ENCODE assay signal across 1 cellular context in the genomic region with DNA sequence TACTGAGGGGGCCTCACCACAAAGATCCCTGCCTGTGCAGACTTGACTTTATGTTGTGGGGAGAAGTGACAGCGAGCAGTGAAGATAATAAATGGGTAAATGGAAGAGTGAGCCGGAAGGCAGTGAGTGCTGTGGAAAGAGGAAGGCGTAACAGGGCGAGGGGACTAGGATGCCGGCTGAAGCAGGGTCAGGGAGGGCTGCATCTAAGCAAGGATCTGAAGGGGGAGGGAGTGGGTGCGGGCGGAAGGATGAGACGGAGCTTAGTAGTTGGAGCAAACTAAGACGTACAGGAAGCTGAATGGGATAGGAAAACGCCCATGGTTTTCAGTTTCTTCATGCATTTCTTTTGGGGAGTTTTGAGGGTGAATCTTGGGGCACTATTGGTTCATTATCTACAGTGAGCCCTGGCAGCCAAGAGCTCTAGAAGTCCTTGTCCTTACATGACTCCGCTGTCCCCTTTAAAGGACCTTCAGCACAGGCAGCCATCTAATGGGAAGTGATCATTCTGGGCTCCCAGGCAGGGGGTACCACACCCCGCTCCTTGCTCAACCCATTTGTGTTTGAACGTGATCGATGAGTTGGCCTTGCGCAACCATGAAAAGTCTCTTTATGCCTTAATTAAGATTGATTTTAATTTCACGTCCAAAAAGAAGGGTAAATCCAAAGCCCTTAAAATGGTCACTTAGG.
TF ChIP-seq lines count a peak whose summit lies in the region.

No MANE protein-coding gene starts in this region.

TF ChIP-seq in K562, 482 proteins besides CTCF, POLR2A, EP300 and RAD21:
- TF ChIP-seq KLF6 (CRISPR knock-in tag; IDR thresholded peaks at IDR 0.05; ENCODE audit: borderline replicate concordance) (no peak), CEBPG (CRISPR knock-in tag; IDR thresholded peaks at IDR 0.05) (no peak), CEBPG (tag; conservative IDR thresholded peaks at IDR 0.05 in 1 of 2, IDR thresholded peaks at IDR 0.05 in 1 of 2) (0 out of 4 replicates have a peak, but pooled peaks of 1 of the 2 experiments have one; percentile 9), HNRNPK (IDR thresholded peaks at IDR 0.05; ENCODE audit: low read depth, low read length, poor library complexity, severe bottlenecking) (no peak), NCOR1 (IDR thresholded peaks at IDR 0.05) (no peak), RBM17 (IDR thresholded peaks at IDR 0.05; ENCODE audit: borderline replicate concordance, low read depth, low read length) (no peak), CEBPB (tag; IDR thresholded peaks at IDR 0.05) (peak; percentile 65)
